Comparison of ENCODE assay signal across 25 cellular contexts in the genomic region with DNA sequence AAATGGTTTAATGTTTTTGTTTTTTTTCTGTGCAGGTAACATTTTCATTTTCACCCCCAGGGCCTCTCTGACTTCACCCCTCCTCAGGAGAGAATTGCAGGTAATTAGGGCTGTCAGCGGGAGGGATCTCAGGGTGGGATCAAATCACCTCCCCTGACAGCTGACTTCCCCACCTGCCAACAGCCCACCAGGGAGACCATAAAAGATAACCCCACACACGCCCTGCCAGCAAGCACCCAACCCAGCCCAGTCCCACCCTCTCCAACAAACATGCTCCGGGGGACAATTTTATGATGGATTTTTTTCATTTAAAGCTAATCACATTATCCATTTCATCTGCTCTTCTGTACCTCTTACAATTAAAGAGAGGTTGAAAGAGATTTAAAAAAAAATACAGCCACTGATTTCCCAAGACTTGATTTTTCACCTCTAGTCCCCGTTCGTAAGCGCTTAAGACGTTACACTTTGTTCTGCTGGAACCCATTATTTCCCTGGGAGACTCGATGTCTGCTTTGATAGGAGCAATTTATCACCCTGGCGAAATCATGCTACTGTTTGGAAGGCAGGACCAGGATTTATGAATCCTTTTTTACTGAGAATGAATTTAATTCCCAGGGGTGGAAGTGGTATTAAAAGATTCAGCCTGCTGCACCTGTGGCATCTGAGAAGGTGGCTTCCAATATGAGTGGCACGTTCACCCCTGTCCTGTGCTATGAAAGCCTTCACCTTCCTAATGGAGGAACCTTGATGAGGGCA.
A peak's percentile ranks its signal among the peaks of the same experiment; 100 is the strongest.
DNase-seq lines count a peak whose midpoint lies in the region; ATAC-seq lines count a peak whose summit lies in the region.
"Had no signal": no experiment of that assay in that cellular context is flagged by ENCODE, and none has a peak within 500 bp of the region (broad histone marks: within the 10 kb centered on the region; RNA-seq: fewer than 3 reads in every experiment).

No MANE protein-coding gene starts in this region.

- peaks cover 4% of the 10 kb centered on the region; the same call in 1 of the 2 replicates for H3K9me3 ChIP-seq in BLaER1
- H3K9me3 ChIP-seq: ascending aorta, colonic mucosa, heart right ventricle, ovary had no signal

- no peaks in the 10 kb centered on the region for H3K27me3 ChIP-seq in BLaER1
- H3K27me3 ChIP-seq: ascending aorta, cardiac muscle cell, colonic mucosa, heart right ventricle, ovary had no signal

- H3K4me2 ChIP-seq in BLaER1 = peak overlapping the region; percentile 20; the same call in 1 of the 2 replicates

- DNase-seq in NCI-H1105 (lab: John Stamatoyannopoulos, UW) (peak; percentile 70), NCI-H2171 treated with DMSO at 0.1 percent for 48 hours (lab: John Stamatoyannopoulos, UW) (peak; percentile 93), islet precursor cell (peak; percentile 7), hypothalamus (lab: John Stamatoyannopoulos, UW) (no peak), CD1c-positive myeloid dendritic cell (ENCODE audit: extremely low spot score) (no peak)
- DNase-seq: activated CD4-positive, alpha-beta T cell treated with anti-CD3 and anti-CD28 coated beads for 36 hours; activated effector memory CD4-positive, alpha-beta T cell treated with anti-CD3 and anti-CD28 coated beads, Interleukin-2, amount 50 U/mL, for 16 hours; activated naive CD8-positive, alpha-beta T cell treated with anti-CD3 and anti-CD28 coated beads, Interleukin-2, amount 10 ng/mL, durations not matched to agents 7 days and 5 days; activated T-cell treated with anti-CD3 and anti-CD28 coated beads, Interleukin-2, amount 50 U/mL, for 1 hour; colonic mucosa; DND-41; effector memory CD8-positive, alpha-beta T cell; foreskin fibroblast; H9; heart right ventricle; NCI-H187 treated with DMSO at 0.1 percent for 48 hours; NCI-H526; nephron progenitor cell; ovary; trophoblast cell had no signal

- H3K27ac ChIP-seq in BLaER1 = no peak overlapping the region
- H3K27ac ChIP-seq: ascending aorta, cardiac muscle cell, colonic mucosa, heart right ventricle, ovary, RWPE1 had no signal

- no peaks in the 10 kb centered on the region for H3K36me3 ChIP-seq in BLaER1
- H3K36me3 ChIP-seq: ascending aorta, cardiac muscle cell, colonic mucosa, heart right ventricle, ovary had no signal

- no peaks in the 10 kb centered on the region for H4K20me1 ChIP-seq in BLaER1

- H3K4me1 ChIP-seq in BLaER1 = peaks cover 44% of the 10 kb centered on the region
- H3K4me1 ChIP-seq: ascending aorta, colonic mucosa had no signal

- H3K4me3 ChIP-seq in BLaER1 = no peak overlapping the region
- H3K4me3 ChIP-seq: ascending aorta, cardiac muscle cell, colonic mucosa, heart right ventricle, ovary had no signal

- no peak for ATAC-seq in esophagus mucosa
- ATAC-seq: activated CD4-positive, alpha-beta T cell treated with anti-CD3 and anti-CD28 coated beads for 36 hours; effector memory CD8-positive, alpha-beta T cell; heart right ventricle had no signal

- H3K9ac ChIP-seq in BLaER1 = no peak overlapping the region

Comparison
In these comparisons a context has a peak if more than half of its experiments do, and no peak if none do; other contexts are left out.
1. DNase-seq: peak in NCI-H1105 (single experiment), NCI-H2171 treated with DMSO at 0.1 percent for 48 hours (single experiment) and islet precursor cell (single experiment); none in hypothalamus (0 of 51) and CD1c-positive myeloid dendritic cell (single experiment).